2 cellular contexts compared by ENCODE assay signal in the genomic region with DNA sequence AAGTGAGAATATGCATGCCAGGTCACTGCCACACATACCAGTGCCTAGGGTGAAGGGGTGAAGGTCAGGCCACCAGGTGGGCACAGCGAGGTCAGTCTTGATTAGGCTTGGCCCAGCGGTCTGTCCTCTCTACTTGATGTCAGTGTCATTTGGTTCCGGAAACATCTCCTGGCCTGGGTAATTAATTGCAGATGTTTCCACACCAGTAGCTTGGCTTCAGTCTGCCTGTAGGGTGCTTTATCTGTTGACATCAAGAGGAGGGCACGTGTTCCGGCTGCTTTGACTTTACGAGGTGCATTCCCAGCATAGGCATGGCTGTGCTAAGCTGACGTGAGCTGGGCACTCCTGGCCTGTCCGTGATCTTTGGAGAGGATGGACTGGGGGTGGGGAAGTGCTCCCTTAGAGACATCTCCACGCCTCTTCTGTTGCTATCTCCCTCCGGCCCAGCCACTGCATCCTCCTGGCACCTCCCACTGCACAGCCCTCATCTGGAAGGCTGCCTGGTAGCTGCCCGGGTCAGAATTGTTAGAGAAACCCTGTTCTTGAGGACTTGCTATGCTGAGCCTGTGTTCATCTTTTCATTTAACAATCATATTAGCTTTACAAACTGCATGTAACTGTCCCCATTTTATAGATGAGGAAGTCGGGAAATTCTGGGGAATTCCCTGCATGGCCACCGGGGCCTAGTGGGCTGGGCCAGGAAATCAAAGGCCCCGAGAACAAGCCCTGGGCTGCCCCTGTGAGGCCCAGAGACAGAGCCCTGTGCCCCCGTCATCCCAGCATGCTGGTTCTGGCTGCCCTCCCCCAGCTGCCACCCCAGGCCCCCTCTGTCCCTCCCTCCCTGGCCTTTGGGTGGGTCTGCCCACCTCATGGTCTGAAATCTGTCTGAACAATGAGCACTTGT.
TF ChIP-seq lines count a peak whose summit lies in the region.

No MANE protein-coding gene starts in this region.

TF ChIP-seq in SK-N-SH treated with all-trans-retinoic acid at 6 μM for 48 hours, 23 proteins besides CTCF, POLR2A, EP300 and RAD21 (continued from another document and continues in another):
- peak; percentile 94 for TF ChIP-seq TSHZ2 (CRISPR knock-in tag; IDR thresholded peaks at IDR 0.05)
- TF ChIP-seq ARNTL (CRISPR knock-in tag; IDR thresholded peaks at IDR 0.05; ENCODE audit: borderline replicate concordance, low read depth): no peak
- TF ChIP-seq OSR1 (CRISPR knock-in tag; IDR thresholded peaks at IDR 0.05): no peak
- no peak for TF ChIP-seq PPARA (CRISPR knock-in tag; IDR thresholded peaks at IDR 0.05; ENCODE audit: borderline replicate concordance)
- TF ChIP-seq ZC3H10 (CRISPR knock-in tag; IDR thresholded peaks at IDR 0.05): no peak
- TF ChIP-seq CSDC2 (CRISPR knock-in tag; IDR thresholded peaks at IDR 0.05): no peak
- TF ChIP-seq, protein P1, sequence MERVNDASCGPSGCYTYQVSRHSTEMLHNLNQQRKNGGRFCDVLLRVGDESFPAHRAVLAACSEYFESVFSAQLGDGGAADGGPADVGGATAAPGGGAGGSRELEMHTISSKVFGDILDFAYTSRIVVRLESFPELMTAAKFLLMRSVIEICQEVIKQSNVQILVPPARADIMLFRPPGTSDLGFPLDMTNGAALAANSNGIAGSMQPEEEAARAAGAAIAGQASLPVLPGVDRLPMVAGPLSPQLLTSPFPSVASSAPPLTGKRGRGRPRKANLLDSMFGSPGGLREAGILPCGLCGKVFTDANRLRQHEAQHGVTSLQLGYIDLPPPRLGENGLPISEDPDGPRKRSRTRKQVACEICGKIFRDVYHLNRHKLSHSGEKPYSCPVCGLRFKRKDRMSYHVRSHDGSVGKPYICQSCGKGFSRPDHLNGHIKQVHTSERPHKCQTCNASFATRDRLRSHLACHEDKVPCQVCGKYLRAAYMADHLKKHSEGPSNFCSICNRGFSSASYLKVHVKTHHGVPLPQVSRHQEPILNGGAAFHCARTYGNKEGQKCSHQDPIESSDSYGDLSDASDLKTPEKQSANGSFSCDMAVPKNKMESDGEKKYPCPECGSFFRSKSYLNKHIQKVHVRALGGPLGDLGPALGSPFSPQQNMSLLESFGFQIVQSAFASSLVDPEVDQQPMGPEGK (CRISPR knock-in tag; IDR thresholded peaks at IDR 0.05; ENCODE audit: borderline replicate concordance): no peak
- no peak for TF ChIP-seq ZFP30 (CRISPR knock-in tag; IDR thresholded peaks at IDR 0.05)
- TF ChIP-seq TCF4 (CRISPR knock-in tag; IDR thresholded peaks at IDR 0.05; ENCODE audit: borderline replicate concordance): peak; percentile 94
- peak; percentile 12; the same call in 1 of the 2 replicates for TF ChIP-seq ZNF70 (CRISPR knock-in tag; IDR thresholded peaks at IDR 0.05)
- peak; percentile 44 for TF ChIP-seq ZFP3 (CRISPR knock-in tag; IDR thresholded peaks at IDR 0.05)
- no peak for TF ChIP-seq GLIS3 (CRISPR knock-in tag; IDR thresholded peaks at IDR 0.05)
- TF ChIP-seq, protein P2, sequence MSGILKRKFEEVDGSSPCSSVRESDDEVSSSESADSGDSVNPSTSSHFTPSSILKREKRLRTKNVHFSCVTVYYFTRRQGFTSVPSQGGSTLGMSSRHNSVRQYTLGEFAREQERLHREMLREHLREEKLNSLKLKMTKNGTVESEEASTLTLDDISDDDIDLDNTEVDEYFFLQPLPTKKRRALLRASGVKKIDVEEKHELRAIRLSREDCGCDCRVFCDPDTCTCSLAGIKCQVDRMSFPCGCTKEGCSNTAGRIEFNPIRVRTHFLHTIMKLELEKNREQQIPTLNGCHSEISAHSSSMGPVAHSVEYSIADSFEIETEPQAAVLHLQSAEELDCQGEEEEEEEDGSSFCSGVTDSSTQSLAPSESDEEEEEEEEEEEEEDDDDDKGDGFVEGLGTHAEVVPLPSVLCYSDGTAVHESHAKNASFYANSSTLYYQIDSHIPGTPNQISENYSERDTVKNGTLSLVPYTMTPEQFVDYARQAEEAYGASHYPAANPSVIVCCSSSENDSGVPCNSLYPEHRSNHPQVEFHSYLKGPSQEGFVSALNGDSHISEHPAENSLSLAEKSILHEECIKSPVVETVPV (CRISPR knock-in tag; IDR thresholded peaks at IDR 0.05): no peak
- peak; percentile 45; the same call in 1 of the 2 replicates for TF ChIP-seq ESRRG (CRISPR knock-in tag; IDR thresholded peaks at IDR 0.05)
- no peak for TF ChIP-seq TOX (CRISPR knock-in tag; IDR thresholded peaks at IDR 0.05; ENCODE audit: borderline replicate concordance)
- no peak; the same call in 1 of the 2 replicates for TF ChIP-seq RARB (CRISPR knock-in tag; IDR thresholded peaks at IDR 0.05)
- TF ChIP-seq ISL1 (CRISPR knock-in tag; IDR thresholded peaks at IDR 0.05): peak; percentile 37; the same call in 1 of the 2 replicates
- TF ChIP-seq, protein P3, sequence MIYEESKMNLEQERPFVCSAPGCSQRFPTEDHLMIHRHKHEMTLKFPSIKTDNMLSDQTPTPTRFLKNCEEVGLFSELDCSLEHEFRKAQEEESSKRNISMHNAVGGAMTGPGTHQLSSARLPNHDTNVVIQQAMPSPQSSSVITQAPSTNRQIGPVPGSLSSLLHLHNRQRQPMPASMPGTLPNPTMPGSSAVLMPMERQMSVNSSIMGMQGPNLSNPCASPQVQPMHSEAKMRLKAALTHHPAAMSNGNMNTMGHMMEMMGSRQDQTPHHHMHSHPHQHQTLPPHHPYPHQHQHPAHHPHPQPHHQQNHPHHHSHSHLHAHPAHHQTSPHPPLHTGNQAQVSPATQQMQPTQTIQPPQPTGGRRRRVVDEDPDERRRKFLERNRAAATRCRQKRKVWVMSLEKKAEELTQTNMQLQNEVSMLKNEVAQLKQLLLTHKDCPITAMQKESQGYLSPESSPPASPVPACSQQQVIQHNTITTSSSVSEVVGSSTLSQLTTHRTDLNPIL (CRISPR knock-in tag; IDR thresholded peaks at IDR 0.05; ENCODE audit: low read depth): peak; percentile 26; the same call in 1 of the 2 replicates
- TF ChIP-seq SNAI2 (CRISPR knock-in tag; IDR thresholded peaks at IDR 0.05): peak; percentile 37; the same call in 1 of the 2 replicates

TF ChIP-seq in K562, 482 proteins besides CTCF, POLR2A, EP300 and RAD21 (continued from another document):
- TF ChIP-seq ARID3A (IDR thresholded peaks at IDR 0.05; ENCODE audit: borderline replicate concordance, low read depth, low read length): no peak
- TF ChIP-seq NR2C1 (IDR thresholded peaks at IDR 0.05): no peak
- TF ChIP-seq NR2C1 (tag; IDR thresholded peaks at IDR 0.05): no peak
- no peak for TF ChIP-seq ID3 (CRISPR knock-in tag; IDR thresholded peaks at IDR 0.05)
- TF ChIP-seq ID3 (tag; IDR thresholded peaks at IDR 0.05): no peak
- TF ChIP-seq MYC (IDR thresholded peaks at IDR 0.05; ENCODE audit: low read depth, low read length): no peak
- no peak for TF ChIP-seq MYC (CRISPR knock-in tag; IDR thresholded peaks at IDR 0.05; ENCODE audit: borderline replicate concordance, low read depth)
- TF ChIP-seq, protein P4, sequence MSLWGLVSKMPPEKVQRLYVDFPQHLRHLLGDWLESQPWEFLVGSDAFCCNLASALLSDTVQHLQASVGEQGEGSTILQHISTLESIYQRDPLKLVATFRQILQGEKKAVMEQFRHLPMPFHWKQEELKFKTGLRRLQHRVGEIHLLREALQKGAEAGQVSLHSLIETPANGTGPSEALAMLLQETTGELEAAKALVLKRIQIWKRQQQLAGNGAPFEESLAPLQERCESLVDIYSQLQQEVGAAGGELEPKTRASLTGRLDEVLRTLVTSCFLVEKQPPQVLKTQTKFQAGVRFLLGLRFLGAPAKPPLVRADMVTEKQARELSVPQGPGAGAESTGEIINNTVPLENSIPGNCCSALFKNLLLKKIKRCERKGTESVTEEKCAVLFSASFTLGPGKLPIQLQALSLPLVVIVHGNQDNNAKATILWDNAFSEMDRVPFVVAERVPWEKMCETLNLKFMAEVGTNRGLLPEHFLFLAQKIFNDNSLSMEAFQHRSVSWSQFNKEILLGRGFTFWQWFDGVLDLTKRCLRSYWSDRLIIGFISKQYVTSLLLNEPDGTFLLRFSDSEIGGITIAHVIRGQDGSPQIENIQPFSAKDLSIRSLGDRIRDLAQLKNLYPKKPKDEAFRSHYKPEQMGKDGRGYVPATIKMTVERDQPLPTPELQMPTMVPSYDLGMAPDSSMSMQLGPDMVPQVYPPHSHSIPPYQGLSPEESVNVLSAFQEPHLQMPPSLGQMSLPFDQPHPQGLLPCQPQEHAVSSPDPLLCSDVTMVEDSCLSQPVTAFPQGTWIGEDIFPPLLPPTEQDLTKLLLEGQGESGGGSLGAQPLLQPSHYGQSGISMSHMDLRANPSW (CRISPR knock-in tag; IDR thresholded peaks at IDR 0.05): no peak
- TF ChIP-seq TCF15 (CRISPR knock-in tag; IDR thresholded peaks at IDR 0.05): no peak
- no peak for TF ChIP-seq BCL6 (CRISPR knock-in tag; IDR thresholded peaks at IDR 0.05)
- TF ChIP-seq, protein P5, sequence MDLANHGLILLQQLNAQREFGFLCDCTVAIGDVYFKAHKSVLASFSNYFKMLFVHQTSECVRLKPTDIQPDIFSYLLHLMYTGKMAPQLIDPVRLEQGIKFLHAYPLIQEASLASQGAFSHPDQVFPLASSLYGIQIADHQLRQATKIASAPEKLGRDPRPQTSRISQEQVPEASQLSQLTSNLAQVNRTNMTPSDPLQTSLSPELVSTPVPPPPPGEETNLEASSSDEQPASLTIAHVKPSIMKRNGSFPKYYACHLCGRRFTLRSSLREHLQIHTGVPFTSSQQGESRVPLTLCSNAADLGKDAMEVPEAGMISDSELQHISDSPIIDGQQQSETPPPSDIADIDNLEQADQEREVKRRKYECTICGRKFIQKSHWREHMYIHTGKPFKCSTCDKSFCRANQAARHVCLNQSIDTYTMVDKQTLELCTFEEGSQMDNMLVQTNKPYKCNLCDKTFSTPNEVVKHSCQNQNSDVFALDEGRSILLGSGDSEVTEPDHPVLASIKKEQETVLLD (IDR thresholded peaks at IDR 0.05): no peak
- no peak for TF ChIP-seq FIP1L1 (IDR thresholded peaks at IDR 0.05; ENCODE audit: low read depth, low read length, poor library complexity, severe bottlenecking)
- TF ChIP-seq TSHZ1 (CRISPR knock-in tag; IDR thresholded peaks at IDR 0.05): no peak
- TF ChIP-seq, protein P6, sequence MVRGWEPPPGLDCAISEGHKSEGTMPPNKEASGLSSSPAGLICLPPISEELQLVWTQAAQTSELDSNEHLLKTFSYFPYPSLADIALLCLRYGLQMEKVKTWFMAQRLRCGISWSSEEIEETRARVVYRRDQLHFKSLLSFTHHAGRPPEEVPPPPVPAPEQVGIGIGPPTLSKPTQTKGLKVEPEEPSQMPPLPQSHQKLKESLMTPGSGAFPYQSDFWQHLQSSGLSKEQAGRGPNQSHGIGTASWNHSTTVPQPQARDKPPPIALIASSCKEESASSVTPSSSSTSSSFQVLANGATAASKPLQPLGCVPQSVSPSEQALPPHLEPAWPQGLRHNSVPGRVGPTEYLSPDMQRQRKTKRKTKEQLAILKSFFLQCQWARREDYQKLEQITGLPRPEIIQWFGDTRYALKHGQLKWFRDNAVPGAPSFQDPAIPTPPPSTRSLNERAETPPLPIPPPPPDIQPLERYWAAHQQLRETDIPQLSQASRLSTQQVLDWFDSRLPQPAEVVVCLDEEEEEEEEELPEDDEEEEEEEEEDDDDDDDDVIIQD (CRISPR knock-in tag; IDR thresholded peaks at IDR 0.05): no peak
